Comparison of ENCODE assay signal across 17 cellular contexts in the genomic region with DNA sequence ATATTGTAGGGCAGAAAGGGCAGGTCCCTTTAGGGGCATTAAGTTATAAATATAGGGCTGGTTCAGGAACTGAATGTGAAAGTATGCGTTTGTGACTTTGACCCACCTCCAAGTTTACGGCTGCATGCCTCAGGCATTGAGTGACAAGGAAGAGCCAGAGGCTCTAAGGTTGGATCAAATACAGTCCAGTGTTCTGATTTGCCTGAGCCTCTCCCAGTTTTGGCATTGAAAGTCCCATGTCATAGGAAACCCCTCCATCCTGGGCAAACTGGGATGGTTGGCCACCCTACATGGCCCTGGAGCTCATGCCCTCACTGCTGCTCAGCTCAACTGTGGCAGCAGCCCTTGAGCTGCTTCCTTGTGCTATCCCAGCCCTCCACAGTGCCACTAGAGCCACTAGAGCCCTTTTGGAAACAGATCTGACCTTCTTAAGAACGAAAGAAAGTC. TPM values are rescaled to one million over a fixed set of nuclear protein-coding genes. Genes with fewer than 3 reads are reported as not detected.
DNase-seq lines count a peak whose midpoint lies in the region; ATAC-seq and TF ChIP-seq lines count a peak whose summit lies in the region.
"Had no signal": no experiment of that assay in that cellular context is flagged by ENCODE, and none has a peak within 500 bp of the region (broad histone marks: within the 10 kb centered on the region; RNA-seq: fewer than 3 reads in every experiment).

No MANE protein-coding gene starts in this region.

- DNase-seq in cardiac muscle cell (ENCODE audit: low read depth in 1 of 2, low spot score in 1 of 2) (peak in 1 of 2 donors; percentile 21), left cardiac atrium (no peak), RWPE1 (ENCODE audit: low spot score) (no peak), memory B cell (ENCODE audit: low spot score in 2 of 2) (no peak), upper lobe of right lung (peak; percentile 36), left lobe of liver (ENCODE audit: low spot score) (no peak), SK-N-DZ (ENCODE audit: low spot score) (no peak)
- DNase-seq: activated CD4-positive, alpha-beta T cell treated with anti-CD3 and anti-CD28 coated beads, Interleukin-2, amount 50 U/mL, for 48 hours; activated naive CD8-positive, alpha-beta T cell treated with anti-CD3 and anti-CD28 coated beads, Interleukin-2, amount 10 ng/mL, durations not matched to agents 7 days and 5 days; activated T-cell treated with anti-CD3 and anti-CD28 coated beads, Interleukin-2, amount 50 U/mL, for 24 hours; heart right ventricle; NCI-H2081 treated with DMSO at 0.1 percent for 48 hours; NCI-H524 treated with DMSO at 0.1 percent for 48 hours; OCI-M1; stimulated activated naive CD4-positive, alpha-beta T cell treated with Interleukin-2 at 50 U/mL for 16 hours had no signal

- H3K27ac ChIP-seq in cardiac muscle cell = peak overlapping the region; percentile 97
- H3K27ac ChIP-seq in RWPE1 = peak overlapping the region; percentile 23; the same call in 1 of the 2 replicates
- peak overlapping the region; percentile 38 for H3K27ac ChIP-seq in upper lobe of right lung
- H3K27ac ChIP-seq: vagina had no signal

- H3K36me3 Mint-ChIP-seq in memory B cell = peaks cover 13% of the 10 kb centered on the region

- no peak overlapping the region for H3K4me3 Mint-ChIP-seq in memory B cell
- H3K4me3 Mint-ChIP-seq: activated naive CD8-positive, alpha-beta T cell treated with anti-CD3 and anti-CD28 coated beads, Interleukin-2, amount 10 ng/mL, durations not matched to agents 7 days and 5 days; activated T-cell treated with anti-CD3 and anti-CD28 coated beads, Interleukin-2, amount 50 U/mL, for 24 hours had no signal

- H3K9me3 ChIP-seq in cardiac muscle cell (ENCODE audit: low read depth) (no peaks in the 10 kb centered on the region), upper lobe of right lung (no peaks in the 10 kb centered on the region)
- H3K9me3 ChIP-seq: heart right ventricle, vagina had no signal

- H3K36me3 ChIP-seq in cardiac muscle cell (peaks cover 5% of the 10 kb centered on the region), upper lobe of right lung (no peaks in the 10 kb centered on the region)
- H3K36me3 ChIP-seq: vagina had no signal

- no peak overlapping the region for H3K4me3 ChIP-seq in cardiac muscle cell
- no peak overlapping the region for H3K4me3 ChIP-seq in upper lobe of right lung
- H3K4me3 ChIP-seq: heart right ventricle, vagina had no signal

- intact Hi-C loops in left cardiac atrium (cut with DNase I) (no loop called here), upper lobe of right lung (cut with DNase I) (no loop called here)

- H3K27ac Mint-ChIP-seq in memory B cell = no peak overlapping the region
- H3K27ac Mint-ChIP-seq: activated naive CD8-positive, alpha-beta T cell treated with anti-CD3 and anti-CD28 coated beads, Interleukin-2, amount 10 ng/mL, durations not matched to agents 7 days and 5 days; activated T-cell treated with anti-CD3 and anti-CD28 coated beads, Interleukin-2, amount 50 U/mL, for 24 hours had no signal

- POLR2A ChIA-PET in RWPE1 (lab: Yijun Ruan, JAX; ENCODE audit: low non-redundant PET) = no interaction called here

- ATAC-seq in left cardiac atrium (no peak), memory B cell (ENCODE audit: low read depth) (peak; percentile 59), upper lobe of right lung (peak; percentile 42), left lobe of liver (no peak), HG03565 (IDR thresholded peaks at IDR 0.05; ENCODE audit: unreplicated experiment) (no peak)

- H3K9me3 Mint-ChIP-seq in memory B cell = no peaks in the 10 kb centered on the region
- H3K9me3 Mint-ChIP-seq: activated naive CD8-positive, alpha-beta T cell treated with anti-CD3 and anti-CD28 coated beads, Interleukin-2, amount 10 ng/mL, durations not matched to agents 7 days and 5 days; activated T-cell treated with anti-CD3 and anti-CD28 coated beads, Interleukin-2, amount 50 U/mL, for 24 hours had no signal

- H3K27me3 ChIP-seq in cardiac muscle cell (no peaks in the 10 kb centered on the region), upper lobe of right lung (no peaks in the 10 kb centered on the region)
- H3K27me3 ChIP-seq: heart right ventricle, vagina had no signal

- H3K4me1 ChIP-seq in cardiac muscle cell (ENCODE audit: low read depth) = peaks cover 58% of the 10 kb centered on the region
- H3K4me1 ChIP-seq in upper lobe of right lung = peaks cover 44% of the 10 kb centered on the region
- H3K4me1 ChIP-seq: vagina had no signal

- H3K4me1 Mint-ChIP-seq in memory B cell = peaks cover 30% of the 10 kb centered on the region

- CTCF ChIA-PET in RWPE1 (lab: Yijun Ruan, JAX) = no interaction called here

- no peaks in the 10 kb centered on the region for H3K27me3 Mint-ChIP-seq in memory B cell
- H3K27me3 Mint-ChIP-seq: activated naive CD8-positive, alpha-beta T cell treated with anti-CD3 and anti-CD28 coated beads, Interleukin-2, amount 10 ng/mL, durations not matched to agents 7 days and 5 days; activated T-cell treated with anti-CD3 and anti-CD28 coated beads, Interleukin-2, amount 50 U/mL, for 24 hours had no signal

- TF ChIP-seq CTCF in cardiac muscle cell (IDR thresholded peaks at IDR 0.05; ENCODE audit: low read depth, low read length) (no peak), RWPE1 (conservative IDR thresholded peaks at IDR 0.05; ENCODE audit: low read depth) (no peak), upper lobe of right lung (IDR thresholded peaks at IDR 0.05) (no peak)

RNA-seq across cellular contexts. Expression of a gene that starts 29.9 kb away (rescaled TPM):
- total RNA-seq in cardiac muscle cell (109 and 127 TPM in 2 replicates), left cardiac atrium (10 to 100 TPM; 17.2 to 18.4 TPM), upper lobe of right lung (77.1 TPM), left lobe of liver (1.3 TPM)
- 77.3 and 94.6 TPM in 2 replicates for polyA plus RNA-seq in cardiac muscle cell
- 11.6 and 14.0 TPM in 2 replicates for polyA plus RNA-seq in SK-N-DZ (2014; cell fraction: cytosol; rRNA removed)
- 11.3 and 24.0 TPM in 2 replicates for polyA plus RNA-seq in SK-N-DZ (2014; cell fraction: nucleus; rRNA removed)

Comparison
In these comparisons a context has a peak if more than half of its experiments do, and no peak if none do; other contexts are left out.
1. H3K27ac ChIP-seq: peak in every context shown above with its lines; median percentile 97 in cardiac muscle cell; 38 in upper lobe of right lung; 23 in RWPE1.
2. ATAC-seq: peak in memory B cell (single experiment) and upper lobe of right lung (single experiment); none in left cardiac atrium (0 of 2), left lobe of liver (single experiment) and HG03565 (single experiment).